Comparison of ENCODE assay signal across 10 cellular contexts in genomic region chr6:137874204-137875001, GRCh38. TPM values are rescaled to one million over a fixed set of nuclear protein-coding genes. Genes with fewer than 3 reads are reported as not detected.
A peak's percentile ranks its signal among the peaks of the same experiment; 100 is the strongest.
DNase-seq lines count a peak whose midpoint lies in the region; ATAC-seq, FAIRE-seq and TF ChIP-seq lines count a peak whose summit lies in the region.
"Had no signal": no experiment of that assay in that cellular context is flagged by ENCODE, and none has a peak within 500 bp of the region (broad histone marks: within the 10 kb centered on the region; RNA-seq: fewer than 3 reads in every experiment).

No MANE protein-coding gene starts in this region.

- no peak for TF ChIP-seq POLR2A in breast epithelium (IDR thresholded peaks at IDR 0.05)

- ATAC-seq in HG02870 (IDR thresholded peaks at IDR 0.05; ENCODE audit: unreplicated experiment): no peak

- no peak overlapping the region for H3K14ac ChIP-seq in mesenchymal stem cell (ENCODE audit: low read length in 2 of 2)

- in situ Hi-C loops in ACHN (cut with HindIII; ENCODE audit: low pct_ligation_motif_present, low pct_unique_long_range_greater_than_20kb, low sequenced_read_pairs): no loop called here

- no peak overlapping the region for H2BK12ac ChIP-seq in mesenchymal stem cell (ENCODE audit: low read length in 2 of 2)

- H4K8ac ChIP-seq in mesenchymal stem cell (ENCODE audit: low read length): no peak overlapping the region

- FAIRE-seq in GM19239 (lab: Jason Lieb, UNC): peak; percentile 48

- H2BK15ac ChIP-seq in mesenchymal stem cell (ENCODE audit: low read depth, poor library complexity, severe bottlenecking): no peak overlapping the region

- peak overlapping the region; percentile 45 to 68 for H3K27ac ChIP-seq in breast epithelium
- H3K27ac ChIP-seq in mesenchymal stem cell (ENCODE audit: low read length, poor library complexity, severe bottlenecking): no peak overlapping the region

- H3K18ac ChIP-seq in mesenchymal stem cell (ENCODE audit: low read depth in 1 of 2, low read length in 2 of 2): no peak overlapping the region

- H2BK5ac ChIP-seq in mesenchymal stem cell (ENCODE audit: low read depth, low read length, poor library complexity, severe bottlenecking): no peak overlapping the region

- H3K4me3 ChIP-seq in breast epithelium (no peak overlapping the region), mesenchymal stem cell (ENCODE audit: insufficient read depth in 1 of 2, low read depth in 1 of 2, low read length in 2 of 2) (peak overlapping the region in 1 of 2 experiments; percentile 63)
- H3K4me3 ChIP-seq: MG63 had no signal

- no peak overlapping the region for H2BK120ac ChIP-seq in mesenchymal stem cell (ENCODE audit: low read depth, low read length)

- no peak overlapping the region for H3K23ac ChIP-seq in mesenchymal stem cell (ENCODE audit: low read length in 2 of 2)

- no peak overlapping the region for H3K4ac ChIP-seq in mesenchymal stem cell (ENCODE audit: low read depth in 1 of 2, low read length in 2 of 2)

- H3K9ac ChIP-seq in mesenchymal stem cell (ENCODE audit: low read length): peak overlapping the region; percentile 77

- H3K4me2 ChIP-seq in mesenchymal stem cell (ENCODE audit: low read length, poor library complexity, severe bottlenecking): no peak overlapping the region

- H3K4me1 ChIP-seq in breast epithelium (no peaks in the 10 kb centered on the region), mesenchymal stem cell (ENCODE audit: control insufficient read depth, insufficient read depth, low read depth, low read length) (peaks cover 6% of the 10 kb centered on the region)

- DNase-seq in ACHN (peak; percentile 20), GM19239 (ENCODE audit: insufficient read length, low spot score) (no peak), breast epithelium (ENCODE audit: low spot score in 2 of 2) (no peak), mesenchymal stem cell (peak; percentile 44), epidermal melanocyte (ENCODE audit: insufficient read length, low spot score) (no peak), DMS53 (lab: John Stamatoyannopoulos, UW) (no peak), SKM-1 (lab: John Stamatoyannopoulos, UW; ENCODE audit: unreplicated experiment) (no peak)
- DNase-seq: Calu3, MG63 had no signal

- 92% methylated on average over 9 of the region's 9 CpGs for WGBS in mesenchymal stem cell

- intact Hi-C loops in breast epithelium (cut with DNase I; ENCODE audit: low total_unique reads): no loop called here

- peaks cover 7% of the 10 kb centered on the region for H3K36me3 ChIP-seq in breast epithelium
- H3K36me3 ChIP-seq in mesenchymal stem cell (ENCODE audit: control insufficient read depth in 1 of 2, insufficient read depth in 2 of 2, low read depth in 1 of 2, low read length in 2 of 2): peaks cover 19 to 52% of the 10 kb centered on the region in 2 experiments

- no peak overlapping the region for H2AFZ ChIP-seq in mesenchymal stem cell (ENCODE audit: low read depth, low read length)

- H4K91ac ChIP-seq in mesenchymal stem cell (ENCODE audit: low read length): no peak overlapping the region

- H3K9me3 ChIP-seq in breast epithelium: no peaks in the 10 kb centered on the region
- H3K9me3 ChIP-seq in mesenchymal stem cell (ENCODE audit: control insufficient read depth, low read length): no peaks in the 10 kb centered on the region

- no peak overlapping the region for H2AK5ac ChIP-seq in mesenchymal stem cell (ENCODE audit: low read length, severe bottlenecking)

- TF ChIP-seq CTCF in breast epithelium (IDR thresholded peaks at IDR 0.05): no peak

- peaks cover 16% of the 10 kb centered on the region for H3K79me1 ChIP-seq in mesenchymal stem cell (replicated peaks; ENCODE audit: low read length, poor library complexity, severe bottlenecking)

- H3K27me3 ChIP-seq in breast epithelium: no peaks in the 10 kb centered on the region
- no peaks in the 10 kb centered on the region for H3K27me3 ChIP-seq in mesenchymal stem cell (ENCODE audit: control insufficient read depth in 1 of 2, insufficient read depth in 1 of 2, low read length in 2 of 2)
- H3K27me3 ChIP-seq: MG63 had no signal

RNA-seq across cellular contexts. Expression of gene TNFAIP3, which starts 7.3 kb away (rescaled TPM):
- 10 to 100 TPM; 21.3 to 50.5 (median 25.9) TPM for total RNA-seq in breast epithelium
- polyA plus RNA-seq in mesenchymal stem cell (2013, experiment 1 of 2): 8.2 TPM
- 7.2 TPM for polyA plus RNA-seq in mesenchymal stem cell (2013, experiment 2 of 2)

Comparison
In these comparisons a context has a peak if more than half of its experiments do, and no peak if none do; other contexts are left out.
1. DNase-seq: peak in ACHN (single experiment) and mesenchymal stem cell (single experiment); none in GM19239 (single experiment), breast epithelium (0 of 2), epidermal melanocyte (single experiment), DMS53 (single experiment) and SKM-1 (single experiment).